ENCODE assay signal across 8 cellular contexts in the genomic region with DNA sequence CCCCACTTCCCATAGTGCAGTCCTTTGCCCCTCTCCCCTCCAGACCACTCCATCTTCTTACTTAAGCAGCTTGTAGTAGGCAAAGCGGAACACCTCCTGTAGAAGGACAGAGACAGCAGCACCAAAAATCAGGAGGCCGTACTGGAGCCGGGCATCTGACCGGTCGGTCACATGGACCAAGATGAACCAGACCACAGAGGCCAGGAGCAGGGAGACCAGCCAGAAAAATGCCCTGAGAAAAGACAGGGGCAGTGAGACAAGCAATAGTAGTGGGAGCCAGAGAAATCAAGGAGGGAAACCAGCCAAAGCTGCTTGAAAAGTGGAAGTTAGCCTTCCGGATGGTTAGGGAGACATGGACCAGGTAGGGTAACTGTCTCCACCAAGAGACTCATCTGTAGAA. TPM values are rescaled to one million over a fixed set of nuclear protein-coding genes. Genes with fewer than 3 reads are reported as not detected.
DNase-seq lines count a peak whose midpoint lies in the region; ATAC-seq, FAIRE-seq and TF ChIP-seq lines count a peak whose summit lies in the region.

No MANE protein-coding gene starts in this region.

- no peak for FAIRE-seq in pancreas (lab: Jason Lieb, UNC)

- peak overlapping the region; percentile 91 to 98 (median 93) for H3K4me3 Mint-ChIP-seq in CD8-positive, alpha-beta memory T cell

- peak overlapping the region; percentile 94 for H3K27ac ChIP-seq in CD8-positive, alpha-beta memory T cell (ENCODE audit: low read depth, low read length)
- H3K27ac ChIP-seq in RWPE2 (ENCODE audit: poor library complexity, severe bottlenecking) (peak overlapping the region; percentile 49), esophagus muscularis mucosa (replicated peaks in 1 of 4) (peak overlapping the region; percentile 92 to 98 (median 96)), pancreas (peak overlapping the region in 2 of 4 donors; percentile 82 to 87)

- H3K9me3 ChIP-seq in CD8-positive, alpha-beta memory T cell (ENCODE audit: low read length): no peaks in the 10 kb centered on the region
- H3K9me3 ChIP-seq in RWPE2 (ENCODE audit: severe bottlenecking): no peaks in the 10 kb centered on the region
- no peaks in the 10 kb centered on the region for H3K9me3 ChIP-seq in esophagus muscularis mucosa
- no peaks in the 10 kb centered on the region for H3K9me3 ChIP-seq in pancreas

- peaks cover 18% of the 10 kb centered on the region for H3K36me3 ChIP-seq in CD8-positive, alpha-beta memory T cell (ENCODE audit: insufficient read depth, low read length)
- H3K36me3 ChIP-seq in RWPE2 (ENCODE audit: low read depth) (peaks cover 29% of the 10 kb centered on the region), esophagus muscularis mucosa (peaks cover 21 to 40% (median 37%) of the 10 kb centered on the region in 4 donors), pancreas (peaks cover 0 to 15% (median 4%) of the 10 kb centered on the region in 3 donors)

- peak overlapping the region; percentile 77 for H3K4me3 ChIP-seq in CD8-positive, alpha-beta memory T cell (ENCODE audit: low read length)
- H3K4me3 ChIP-seq in RWPE2 (ENCODE audit: severe bottlenecking) (peak overlapping the region; percentile 83), esophagus muscularis mucosa (peak overlapping the region; percentile 76 to 99 (median 94)), pancreas (peak overlapping the region; percentile 48 to 98 (median 94))

- TF ChIP-seq EP300 in esophagus muscularis mucosa (IDR thresholded peaks at IDR 0.05): no peak

- no peaks in the 10 kb centered on the region for H3K27me3 ChIP-seq in CD8-positive, alpha-beta memory T cell (ENCODE audit: insufficient read depth, low read length, poor library complexity, severe bottlenecking)
- H3K27me3 ChIP-seq in RWPE2 (ENCODE audit: insufficient read depth, poor library complexity, severe bottlenecking) (no peaks in the 10 kb centered on the region), esophagus muscularis mucosa (no peaks in the 10 kb centered on the region), pancreas (no peaks in the 10 kb centered on the region)

- H3K36me3 Mint-ChIP-seq in CD8-positive, alpha-beta memory T cell: peaks cover 0 to 50% (median 10%) of the 10 kb centered on the region in 3 donors

- peaks cover 0 to 5% of the 10 kb centered on the region in 2 donors for H3K27me3 Mint-ChIP-seq in CD8-positive, alpha-beta memory T cell

- peaks cover 24 to 35% (median 32%) of the 10 kb centered on the region in 3 donors for H3K4me1 Mint-ChIP-seq in CD8-positive, alpha-beta memory T cell

- WGBS in esophagus muscularis mucosa: 28% methylated on average over 6 of the region's 6 CpGs
- WGBS in pancreas, 2 donors: 16 to 17% methylated on average over 6 of the region's 6 CpGs

- intact Hi-C loops in esophagus muscularis mucosa (cut with DNase I) (loop anchor here (2.0 kb wide), 1 partner anchor 25 kb away; the partner anchor contains the start of gene MRPS21), pancreas (cut with DNase I) (no loop called here)

- no peak for TF ChIP-seq POLR2A in esophagus muscularis mucosa (IDR thresholded peaks at IDR 0.05; ENCODE audit: low read depth)

- CTCF ChIA-PET in CD8-positive, alpha-beta memory T cell (lab: Charles Lee): interaction anchor here (6.5 kb wide), 1 partner anchor 12 kb away, joined by 32 read pairs; the partner anchor contains the start of gene CA14

- H3K9me3 Mint-ChIP-seq in CD8-positive, alpha-beta memory T cell: no peaks in the 10 kb centered on the region

- H3K4me1 ChIP-seq in CD8-positive, alpha-beta memory T cell (ENCODE audit: insufficient read depth, low read length): peaks cover 24% of the 10 kb centered on the region
- H3K4me1 ChIP-seq in RWPE2 (ENCODE audit: insufficient read depth, poor library complexity, severe bottlenecking) (peaks cover 6% of the 10 kb centered on the region), esophagus muscularis mucosa (peaks cover 27 to 45% (median 37%) of the 10 kb centered on the region in 4 donors), pancreas (peaks cover 0 to 12% (median 0%) of the 10 kb centered on the region in 3 donors)

- ATAC-seq in RWPE2 (ENCODE audit: low read depth): no peak
- ATAC-seq in pancreas: no peak
- no peak for ATAC-seq in HG03469 (IDR thresholded peaks at IDR 0.05; ENCODE audit: unreplicated experiment)
- no peak for ATAC-seq in activated CD4-positive, CD25-positive, alpha-beta regulatory T cell treated with anti-CD3 and anti-CD28 coated beads, Interleukin-2, amount 50 U/mL, for 24 hours
- ATAC-seq in GM19023 (IDR thresholded peaks at IDR 0.05; ENCODE audit: unreplicated experiment): no peak

- no peak for DNase-seq in CD8-positive, alpha-beta memory T cell
- DNase-seq in RWPE2 (ENCODE audit: low spot score) (no peak), esophagus muscularis mucosa (ENCODE audit: extremely low spot score) (no peak), pancreas (no peak), MV-4-11 (lab: John Stamatoyannopoulos, UW) (no peak)

- no peak for TF ChIP-seq CTCF in RWPE2 (IDR thresholded peaks at IDR 0.05; ENCODE audit: poor library complexity, severe bottlenecking)
- TF ChIP-seq CTCF in esophagus muscularis mucosa (IDR thresholded peaks at IDR 0.05): no peak
- TF ChIP-seq CTCF in pancreas (IDR thresholded peaks at IDR 0.05): no peak

- POLR2A ChIA-PET in CD8-positive, alpha-beta memory T cell (lab: Charles Lee): no interaction called here

- H3K27ac Mint-ChIP-seq in CD8-positive, alpha-beta memory T cell: peak overlapping the region; percentile 88 to 100 (median 97)

RNA-seq across cellular contexts. Expression of gene APH1A, which starts 0.9 kb away (rescaled TPM):
- total RNA-seq in CD8-positive, alpha-beta memory T cell: 100 to 1,000 TPM; 139 to 140 TPM
- polyA plus RNA-seq in CD8-positive, alpha-beta memory T cell: 63.4 TPM
- total RNA-seq in esophagus muscularis mucosa (10 to 100 TPM; 36.1 to 63.5 (median 49.7) TPM), pancreas (10 to 100 TPM; 43.8 to 71.2 (median 56.6) TPM)
- polyA plus RNA-seq in pancreas: 10 to 100 TPM; 59.8 to 78.0 TPM

RNA-seq across cellular contexts. Expression of gene C1orf54, which starts 4.7 kb away (rescaled TPM):
- under 1 TPM; 0.60 to 0.61 TPM for total RNA-seq in CD8-positive, alpha-beta memory T cell
- polyA plus RNA-seq in CD8-positive, alpha-beta memory T cell: 4.0 TPM
- 10 to 100 TPM; 15.2 to 36.1 (median 18.0) TPM for total RNA-seq in esophagus muscularis mucosa
- 1 to 10 TPM in 4 of 6 donors, under 1 TPM in 2; 0.69 to 4.8 (median 2.0) TPM for total RNA-seq in pancreas
- 1 to 10 TPM; 5.3 to 5.8 TPM for polyA plus RNA-seq in pancreas

RNA-seq across cellular contexts. Expression of gene CA14, which starts 10.3 kb away (rescaled TPM):
- not detected for total RNA-seq in CD8-positive, alpha-beta memory T cell
- 0.20 TPM for polyA plus RNA-seq in CD8-positive, alpha-beta memory T cell
- total RNA-seq in esophagus muscularis mucosa: 1 to 10 TPM in 1 of 4 donors, under 1 TPM in 2, not detected in 1; 0.33 to 1.0 (median 0.42) TPM
- total RNA-seq in pancreas: under 1 TPM in 1 of 6 donors, not detected in 5; 0.19 TPM
- under 1 TPM; 0.14 to 0.19 TPM for polyA plus RNA-seq in pancreas

RNA-seq across cellular contexts. Expression of gene CIART, which starts 14.5 kb away (rescaled TPM):
- 1 to 10 TPM in 1 of 2 experiments, under 1 TPM in 1; 0.81 to 1.7 TPM for total RNA-seq in CD8-positive, alpha-beta memory T cell
- 0.60 TPM for polyA plus RNA-seq in CD8-positive, alpha-beta memory T cell
- total RNA-seq in esophagus muscularis mucosa (10 to 100 TPM; 13.7 to 26.0 (median 14.2) TPM), pancreas (1 to 10 TPM in 5 of 6 donors, under 1 TPM in 1; 0.87 to 2.3 (median 1.5) TPM)
- polyA plus RNA-seq in pancreas: 1 to 10 TPM; 1.7 to 5.6 TPM

RNA-seq across cellular contexts. Expression of gene MRPS21, which starts 25.8 kb away (rescaled TPM):
- 10 to 100 TPM; 76.9 to 81.0 TPM for total RNA-seq in CD8-positive, alpha-beta memory T cell
- polyA plus RNA-seq in CD8-positive, alpha-beta memory T cell: 80.1 TPM
- total RNA-seq in esophagus muscularis mucosa (10 to 100 TPM; 44.2 to 59.0 (median 48.1) TPM), pancreas (10 to 100 TPM; 19.6 to 29.1 (median 25.5) TPM)
- polyA plus RNA-seq in pancreas: 10 to 100 TPM; 66.8 to 70.0 TPM
